Comparison of ENCODE assay signal across 1 cellular context in the genomic region with DNA sequence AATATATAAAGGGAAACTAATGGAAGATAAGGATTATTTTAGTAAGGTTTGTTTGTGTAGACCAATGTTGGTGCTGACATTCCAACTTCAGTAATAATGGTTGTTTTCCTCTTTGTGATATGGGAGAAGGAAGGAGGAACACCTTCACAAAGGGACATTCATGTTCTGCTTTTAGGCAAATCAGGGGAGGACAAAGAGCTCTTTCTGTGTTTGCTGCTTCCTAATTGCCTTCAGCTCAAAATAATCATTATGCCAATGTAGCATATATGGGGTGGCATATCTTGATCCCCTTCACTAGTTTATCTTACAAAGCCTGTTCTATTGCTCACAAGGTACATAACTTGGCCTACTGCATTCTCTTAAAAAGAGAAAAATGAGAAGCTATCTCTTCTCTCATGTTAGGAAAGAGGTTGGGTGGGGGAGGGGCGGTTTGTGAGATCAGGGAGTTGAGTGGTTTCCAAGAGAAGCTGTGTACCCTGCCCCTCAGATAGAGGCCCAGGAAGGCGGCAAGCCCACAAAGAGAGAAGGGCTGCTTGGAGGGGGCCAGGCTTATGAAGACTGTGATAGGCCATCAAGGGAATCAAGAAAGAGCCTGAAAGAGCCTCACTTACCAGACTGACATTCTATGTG.
A peak's percentile ranks its signal among the peaks of the same experiment; 100 is the strongest.
TF ChIP-seq lines count a peak whose summit lies in the region.

No MANE protein-coding gene starts in this region.

TF ChIP-seq in HepG2, 621 proteins besides CTCF, POLR2A, EP300 and RAD21 (continued from another document and continues in another):
- TF ChIP-seq ELF3 (CRISPR knock-in tag; IDR thresholded peaks at IDR 0.05) (peak; percentile 52), ISX (CRISPR knock-in tag; conservative IDR thresholded peaks at IDR 0.05) (no peak), FOXA3 (CRISPR knock-in tag; IDR thresholded peaks at IDR 0.05) (peak; percentile 68), ARNT (IDR thresholded peaks at IDR 0.05) (no peak), STAG1 (CRISPR knock-in tag; IDR thresholded peaks at IDR 0.05) (no peak), ZNF292 (CRISPR knock-in tag; IDR thresholded peaks at IDR 0.05; ENCODE audit: borderline replicate concordance, low read depth) (peak; percentile 50; the same call in 1 of the 2 replicates), ZNF281 (CRISPR knock-in tag; IDR thresholded peaks at IDR 0.05; ENCODE audit: borderline replicate concordance) (peak; percentile 99), GPN1 (CRISPR knock-in tag; IDR thresholded peaks at IDR 0.05; ENCODE audit: borderline replicate concordance) (no peak), HMGXB4 (CRISPR knock-in tag; IDR thresholded peaks at IDR 0.05; ENCODE audit: borderline replicate concordance in 1 of 2, low read depth in 1 of 2) (peak in 1 of 2 experiments; percentile 74; a peak in 2 of 4 replicates), RNF219 (CRISPR knock-in tag; IDR thresholded peaks at IDR 0.05) (no peak), RERE (CRISPR knock-in tag; IDR thresholded peaks at IDR 0.05; ENCODE audit: low read depth) (0 out of 2 replicates have a peak, but pooled peaks have one; percentile 6), MLXIP (CRISPR knock-in tag; IDR thresholded peaks at IDR 0.05; ENCODE audit: borderline replicate concordance) (no peak), ATF5 (CRISPR knock-in tag; IDR thresholded peaks at IDR 0.05; ENCODE audit: low read depth) (no peak), SP5 (CRISPR knock-in tag; IDR thresholded peaks at IDR 0.05; ENCODE audit: borderline replicate concordance, low read depth) (no peak), ZNF776 (CRISPR knock-in tag; IDR thresholded peaks at IDR 0.05) (no peak), ZNF496 (CRISPR knock-in tag; IDR thresholded peaks at IDR 0.05; ENCODE audit: insufficient replicate concordance) (no peak), DRAP1 (CRISPR knock-in tag; IDR thresholded peaks at IDR 0.05) (peak; percentile 41; the same call in 1 of the 2 replicates), SNAI1 (CRISPR knock-in tag; IDR thresholded peaks at IDR 0.05; ENCODE audit: borderline replicate concordance) (no peak), ZNF234 (CRISPR knock-in tag; conservative IDR thresholded peaks at IDR 0.05) (no peak), ZNF670 (CRISPR knock-in tag; IDR thresholded peaks at IDR 0.05; ENCODE audit: borderline replicate concordance) (peak; percentile 37; the same call in 1 of the 2 replicates), GABPB1 (CRISPR knock-in tag; IDR thresholded peaks at IDR 0.05) (0 out of 2 replicates have a peak, but pooled peaks have one; percentile 30), FOXM1 (CRISPR knock-in tag; IDR thresholded peaks at IDR 0.05) (no peak), SMAD3 (CRISPR knock-in tag; IDR thresholded peaks at IDR 0.05) (no peak), ZNF644 (CRISPR knock-in tag; IDR thresholded peaks at IDR 0.05; ENCODE audit: low read depth) (peak; percentile 86), EEA1 (CRISPR knock-in tag; IDR thresholded peaks at IDR 0.05; ENCODE audit: borderline replicate concordance) (no peak), SIN3B (IDR thresholded peaks at IDR 0.05; ENCODE audit: low read length) (no peak), NFIC (IDR thresholded peaks at IDR 0.05; ENCODE audit: low read length) (no peak; the same call in none of the 2 replicates), UBTF (CRISPR knock-in tag; IDR thresholded peaks at IDR 0.05) (peak; percentile 46; the same call in 1 of the 2 replicates), HHEX (CRISPR knock-in tag; IDR thresholded peaks at IDR 0.05) (no peak)
- TF ChIP-seq, protein P1, sequence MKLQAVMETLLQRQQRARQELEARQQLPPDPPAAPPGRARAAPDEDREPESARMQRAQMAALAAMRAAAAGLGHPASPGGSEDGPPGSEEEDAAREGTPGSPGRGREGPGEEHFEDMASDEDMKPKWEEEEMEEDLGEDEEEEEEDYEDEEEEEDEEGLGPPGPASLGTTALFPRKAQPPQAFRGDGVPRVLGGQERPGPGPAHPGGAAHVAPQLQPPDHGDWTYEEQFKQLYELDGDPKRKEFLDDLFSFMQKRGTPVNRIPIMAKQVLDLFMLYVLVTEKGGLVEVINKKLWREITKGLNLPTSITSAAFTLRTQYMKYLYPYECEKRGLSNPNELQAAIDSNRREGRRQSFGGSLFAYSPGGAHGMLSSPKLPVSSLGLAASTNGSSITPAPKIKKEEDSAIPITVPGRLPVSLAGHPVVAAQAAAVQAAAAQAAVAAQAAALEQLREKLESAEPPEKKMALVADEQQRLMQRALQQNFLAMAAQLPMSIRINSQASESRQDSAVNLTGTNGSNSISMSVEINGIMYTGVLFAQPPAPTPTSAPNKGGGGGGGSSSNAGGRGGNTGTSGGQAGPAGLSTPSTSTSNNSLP (IDR thresholded peaks at IDR 0.05; ENCODE audit: low read depth, low read length) = peak; percentile 71
